In genomic region chr14:73988656-73989055, GRCh38 we compare ENCODE assay signal across 6 cellular contexts. TPM values are rescaled to one million over a fixed set of nuclear protein-coding genes. Genes with fewer than 3 reads are reported as not detected.
A peak's percentile ranks its signal among the peaks of the same experiment; 100 is the strongest.
DNase-seq lines count a peak whose midpoint lies in the region; ATAC-seq and TF ChIP-seq lines count a peak whose summit lies in the region.
"Not testable (repeated sequence)": the region's sequence is repeated elsewhere in the genome, so short reads cannot be mapped to it uniquely, and the experiment has no call there.

No MANE protein-coding gene starts in this region.

- intact Hi-C loops in right lobe of liver (cut with DNase I) = not testable (repeated sequence)

- H3K79me2 ChIP-seq in parathyroid adenoma = not testable (repeated sequence)

- peak overlapping the region; percentile 41 for H3K27ac ChIP-seq in 22Rv1
- H3K27ac ChIP-seq in VCaP = peak overlapping the region; percentile 89
- H3K27ac ChIP-seq in right lobe of liver = peak overlapping the region in 1 of 3 donors; percentile 32
- H3K27ac ChIP-seq in parathyroid adenoma = peak overlapping the region; percentile 47

- not testable (repeated sequence) for H3K27me3 ChIP-seq in right lobe of liver; parathyroid adenoma (ENCODE audit: control insufficient read depth, insufficient read depth, low read length)

- not testable (repeated sequence) for H3K9me3 ChIP-seq in right lobe of liver; parathyroid adenoma (ENCODE audit: control insufficient read depth, low read length)

- peak; percentile 10 for DNase-seq in fibroblast of villous mesenchyme (ENCODE audit: low read depth)
- not testable (repeated sequence) for DNase-seq in left lobe of liver (ENCODE audit: low spot score); right lobe of liver

- peaks cover 0 to 58% (median 24%) of the 10 kb centered on the region in 4 donors for H3K4me1 ChIP-seq in right lobe of liver
- not testable (repeated sequence) for H3K4me1 ChIP-seq in parathyroid adenoma

- TF ChIP-seq POLR2A in right lobe of liver (IDR thresholded peaks at IDR 0.05) = not testable (repeated sequence)

- WGBS in right lobe of liver (ENCODE audit: insufficient coverage, low coverage, low lambda C conversion rate, missing lambda C conversion rate) = 28% methylated on average over 6 of the region's 7 CpGs

- TF ChIP-seq CTCF in 22Rv1 (IDR thresholded peaks at IDR 0.05); VCaP (conservative IDR thresholded peaks at IDR 0.05); fibroblast of villous mesenchyme (IDR thresholded peaks at IDR 0.05; ENCODE audit: insufficient read depth, low read depth, low read length); right lobe of liver (IDR thresholded peaks at IDR 0.05); parathyroid adenoma (IDR thresholded peaks at IDR 0.05): not testable (repeated sequence)

- H3K4me2 ChIP-seq in parathyroid adenoma (ENCODE audit: low read length) = not testable (repeated sequence)

- not testable (repeated sequence) for H3K4me3 ChIP-seq in fibroblast of villous mesenchyme (ENCODE audit: low read depth, low read length); right lobe of liver; parathyroid adenoma (ENCODE audit: low read depth, low read length)

- H3K9ac ChIP-seq in parathyroid adenoma = not testable (repeated sequence)

- peak overlapping the region; percentile 29 for H2AFZ ChIP-seq in parathyroid adenoma

- ATAC-seq in left lobe of liver (peak; percentile 51), right lobe of liver (peak; percentile 38 to 63 (median 56))

- peaks cover 0 to 55% (median 25%) of the 10 kb centered on the region in 4 donors for H3K36me3 ChIP-seq in right lobe of liver
- H3K36me3 ChIP-seq in parathyroid adenoma (ENCODE audit: control insufficient read depth, insufficient read depth, low read length) = not testable (repeated sequence)

RNA-seq across cellular contexts. Expression of gene ENTPD5, which starts 30.4 kb away (rescaled TPM):
- 13.0 and 13.2 TPM in 2 replicates for total RNA-seq in fibroblast of villous mesenchyme
- total RNA-seq in left lobe of liver = 173 TPM
- total RNA-seq in right lobe of liver = 100 to 1,000 TPM in 4 of 6 experiments, 10 to 100 TPM in 2; 96.6 to 334 (median 150) TPM

RNA-seq across cellular contexts. Expression of gene BBOF1, which starts 30.5 kb away (rescaled TPM):
- total RNA-seq in fibroblast of villous mesenchyme = 8.2 and 11.9 TPM in 2 replicates
- total RNA-seq in left lobe of liver = 0.98 TPM
- total RNA-seq in right lobe of liver = 1 to 10 TPM in 5 of 6 experiments, under 1 TPM in 1; 0.81 to 3.3 (median 1.3) TPM

RNA-seq across cellular contexts. Expression of gene COQ6, which starts 38.6 kb away (rescaled TPM):
- 16.4 and 20.3 TPM in 2 replicates for total RNA-seq in fibroblast of villous mesenchyme
- total RNA-seq in left lobe of liver = 20.8 TPM
- 10 to 100 TPM; 11.6 to 60.9 (median 16.8) TPM for total RNA-seq in right lobe of liver

RNA-seq across cellular contexts. Expression of gene FAM161B, which starts 38.8 kb away (rescaled TPM):
- total RNA-seq in fibroblast of villous mesenchyme = 3.2 and 5.2 TPM in 2 replicates
- total RNA-seq in left lobe of liver = 1.3 TPM
- total RNA-seq in right lobe of liver = 1 to 10 TPM; 1.3 to 2.3 (median 1.5) TPM
